1 cellular context compared by ENCODE assay signal in genomic region chr6:43053545-43054205, GRCh38.
TF ChIP-seq lines count a peak whose summit lies in the region.

TSS of gene CUL7 (minus strand) at chr6:43053851. CDS start at chr6:43052788, 1,063 bp downstream.

TF ChIP-seq in GM12878, 131 proteins besides CTCF, POLR2A, EP300 and RAD21 (continued from another document and continues in another):
- no peak for TF ChIP-seq ATF2 (IDR thresholded peaks at IDR 0.05; ENCODE audit: low read length)
- TF ChIP-seq ESRRA (IDR thresholded peaks at IDR 0.05; ENCODE audit: low read length), result no peak
- TF ChIP-seq HCFC1 (IDR thresholded peaks at IDR 0.05; ENCODE audit: low read length), result peak; percentile 58
- no peak for TF ChIP-seq CBX3 (IDR thresholded peaks at IDR 0.05; ENCODE audit: borderline replicate concordance, low read depth)
- TF ChIP-seq STAT1 (conservative IDR thresholded peaks at IDR 0.05), result no peak
- TF ChIP-seq RUNX3 (IDR thresholded peaks at IDR 0.05; ENCODE audit: low read length), result peak; percentile 64
- TF ChIP-seq SUPT20H (IDR thresholded peaks at IDR 0.05; ENCODE audit: borderline replicate concordance, control insufficient read depth, low read depth, low read length), result no peak
- TF ChIP-seq NBN (IDR thresholded peaks at IDR 0.05), result no peak; the same call in 1 of the 2 replicates
- TF ChIP-seq ZBTB33 (IDR thresholded peaks at IDR 0.05), result no peak
- TF ChIP-seq SP1 (IDR thresholded peaks at IDR 0.05; ENCODE audit: low read depth, low read length), result peak; percentile 74
- no peak for TF ChIP-seq JUND (IDR thresholded peaks at IDR 0.05; ENCODE audit: low read depth, low read length)
- TF ChIP-seq REST (IDR thresholded peaks at IDR 0.05; ENCODE audit: low read depth, low read length), result no peak
- TF ChIP-seq PKNOX1 (IDR thresholded peaks at IDR 0.05), result 0 out of 2 replicates have a peak, but pooled peaks have one; percentile 9
- TF ChIP-seq RCOR1 (conservative IDR thresholded peaks at IDR 0.05; ENCODE audit: low read depth, low read length), result no peak
- TF ChIP-seq SMARCA5 (IDR thresholded peaks at IDR 0.05), result no peak
- no peak for TF ChIP-seq CHD4 (IDR thresholded peaks at IDR 0.05)
- TF ChIP-seq SREBF1 (IDR thresholded peaks at IDR 0.05; ENCODE audit: low read length), result no peak
- TF ChIP-seq USF1 (IDR thresholded peaks at IDR 0.05; ENCODE audit: borderline replicate concordance, extremely low read length, insufficient read depth, low read depth, low read length), result no peak
- TF ChIP-seq MXI1 (IDR thresholded peaks at IDR 0.05; ENCODE audit: low read depth, low read length), result peak; percentile 73; the same call in 1 of the 2 replicates
- TF ChIP-seq ZBED1 (IDR thresholded peaks at IDR 0.05; ENCODE audit: borderline replicate concordance), result peak; percentile 86; the same call in 1 of the 2 replicates
- peak in 1 of 2 experiments; percentile 77; a peak in 2 of 4 replicates for TF ChIP-seq ETV6 (conservative IDR thresholded peaks at IDR 0.05 in 1 of 2, IDR thresholded peaks at IDR 0.05 in 1 of 2; ENCODE audit: borderline replicate concordance in 1 of 2, low read depth in 1 of 2)
- TF ChIP-seq ZNF24 (IDR thresholded peaks at IDR 0.05), result no peak
- TF ChIP-seq SREBF2 (IDR thresholded peaks at IDR 0.05; ENCODE audit: low read length), result no peak
- no peak for TF ChIP-seq RELA (IDR thresholded peaks at IDR 0.05; ENCODE audit: borderline replicate concordance, partially characterized antibody)
- TF ChIP-seq MTA3 (IDR thresholded peaks at IDR 0.05; ENCODE audit: borderline replicate concordance, low read length), result peak; percentile 79; the same call in 1 of the 2 replicates
- no peak for TF ChIP-seq IRF5 (IDR thresholded peaks at IDR 0.05; ENCODE audit: borderline replicate concordance)
- no peak for TF ChIP-seq NR2C1 (IDR thresholded peaks at IDR 0.05)
- 0 out of 2 replicates have a peak, but pooled peaks have one; percentile 35 for TF ChIP-seq MTA2 (IDR thresholded peaks at IDR 0.05; ENCODE audit: low read depth)
- TF ChIP-seq CUX1 (IDR thresholded peaks at IDR 0.05; ENCODE audit: insufficient replicate concordance, low read depth, low read length), result no peak
- no peak for TF ChIP-seq STAT3 (IDR thresholded peaks at IDR 0.05; ENCODE audit: low read depth, low read length)
- peak; percentile 18; the same call in 1 of the 2 replicates for TF ChIP-seq CBFB (IDR thresholded peaks at IDR 0.05; ENCODE audit: low read depth)
- no peak for TF ChIP-seq BRCA1 (IDR thresholded peaks at IDR 0.05; ENCODE audit: low read depth, low read length)
- peak; percentile 55 for TF ChIP-seq E4F1 (IDR thresholded peaks at IDR 0.05; ENCODE audit: borderline replicate concordance, partially characterized antibody)
- 0 out of 2 replicates have a peak, but pooled peaks have one; percentile 28 for TF ChIP-seq ASH2L (IDR thresholded peaks at IDR 0.05; ENCODE audit: borderline replicate concordance, low read depth)
- TF ChIP-seq ZZZ3 (IDR thresholded peaks at IDR 0.05; ENCODE audit: control insufficient read depth, insufficient read length, low read depth), result no peak
- TF ChIP-seq CEBPB (IDR thresholded peaks at IDR 0.05; ENCODE audit: borderline replicate concordance in 1 of 2, low read depth in 2 of 2, low read length in 2 of 2), result no peak
